ENCODE assay signal across 20 cellular contexts in genomic region chr17:50280068-50280467, GRCh38. TPM values are rescaled to one million over a fixed set of nuclear protein-coding genes. Genes with fewer than 3 reads are reported as not detected.
A peak's percentile ranks its signal among the peaks of the same experiment; 100 is the strongest.
DNase-seq lines count a peak whose midpoint lies in the region; ATAC-seq and TF ChIP-seq lines count a peak whose summit lies in the region.
"Had no signal": no experiment of that assay in that cellular context is flagged by ENCODE, and none has a peak within 500 bp of the region (broad histone marks: within the 10 kb centered on the region; RNA-seq: fewer than 3 reads in every experiment).

No MANE protein-coding gene starts in this region.

- H2AFZ ChIP-seq in SK-N-SH (ENCODE audit: low read depth) (no peak overlapping the region), neuronal stem cell (ENCODE audit: low read length) (no peak overlapping the region)

- WGBS in SK-N-SH (ENCODE audit: low lambda C conversion rate) = 97% methylated on average over 8 of the region's 8 CpGs
- WGBS in neuronal stem cell (ENCODE audit: extremely low coverage in 2 of 2, insufficient read length in 2 of 2, insufficient replicate concordance in 1 of 2), 2 donors = no CpG with 5 or more reads among the region's 8 CpGs
- 79% methylated on average over 8 of the region's 8 CpGs for WGBS in prostate gland

- H4K20me1 ChIP-seq in SK-N-SH (ENCODE audit: insufficient read depth) = no peaks in the 10 kb centered on the region

- CTCF ChIA-PET in SK-N-SH (lab: Yijun Ruan, JAX) = interaction anchor here (2.5 to 53.3 kb wide), 5 partner anchors 10 to 111 kb away, joined by 10 to 2150 read pairs (median 101); partner anchors contain the start of gene COL1A1

- POLR2A ChIA-PET in SK-N-SH (lab: Yijun Ruan, JAX) = no interaction called here

- ATAC-seq in SK-N-SH treated with all-trans-retinoic acid at 6 μM for 48 hours (no peak), HG02884 (IDR thresholded peaks at IDR 0.05; ENCODE audit: unreplicated experiment) (no peak)
- ATAC-seq in activated T-cell treated with anti-CD3 and anti-CD28 coated beads, Interleukin-2, amount 50 U/mL, for 4 hours = no peak
- ATAC-seq: Panc1 had no signal

- no peaks in the 10 kb centered on the region for H3K9me3 Mint-ChIP-seq in chondrocyte (ENCODE audit: low read depth)
- H3K9me3 Mint-ChIP-seq in activated T-cell treated with anti-CD3 and anti-CD28 coated beads, Interleukin-2, amount 50 U/mL, for 4 hours = no peaks in the 10 kb centered on the region
- H3K9me3 Mint-ChIP-seq: CD4-positive, alpha-beta memory T cell had no signal

- no peak overlapping the region for H4K91ac ChIP-seq in neuronal stem cell (ENCODE audit: low read depth, low read length, poor library complexity)

- peak overlapping the region; percentile 58 for H2BK12ac ChIP-seq in neuronal stem cell (ENCODE audit: low read length)

- no peak overlapping the region for H2BK120ac ChIP-seq in neuronal stem cell (ENCODE audit: low read depth, low read length)

- H3K27ac ChIP-seq in SK-N-SH (ENCODE audit: low read depth in 2 of 2, low read length in 1 of 2) = no peak overlapping the region
- no peak overlapping the region for H3K27ac ChIP-seq in neuronal stem cell (replicated peaks; ENCODE audit: low read length)
- H3K27ac ChIP-seq in prostate gland = no peak overlapping the region
- H3K27ac ChIP-seq: right lobe of liver, thyroid gland had no signal

- H2BK5ac ChIP-seq in neuronal stem cell (ENCODE audit: low read length) = no peak overlapping the region

- H3K4me1 Mint-ChIP-seq in chondrocyte (ENCODE audit: low read depth) = peaks cover 65% of the 10 kb centered on the region
- peaks cover 7% of the 10 kb centered on the region for H3K4me1 Mint-ChIP-seq in activated T-cell treated with anti-CD3 and anti-CD28 coated beads, Interleukin-2, amount 50 U/mL, for 4 hours (ENCODE audit: low read depth)

- H3K27me3 Mint-ChIP-seq in chondrocyte (ENCODE audit: low read depth) = no peaks in the 10 kb centered on the region
- peaks cover 52% of the 10 kb centered on the region for H3K27me3 Mint-ChIP-seq in activated T-cell treated with anti-CD3 and anti-CD28 coated beads, Interleukin-2, amount 50 U/mL, for 4 hours (ENCODE audit: low read depth)

- TF ChIP-seq POLR2A in prostate gland (IDR thresholded peaks at IDR 0.05) = no peak

- peaks cover 0 to 4% of the 10 kb centered on the region in 2 experiments for H3K36me3 ChIP-seq in SK-N-SH (replicated peaks in 1 of 2; ENCODE audit: control insufficient read depth in 1 of 2, insufficient read depth in 2 of 2, low read length in 1 of 2)
- H3K36me3 ChIP-seq in neuronal stem cell (replicated peaks in 1 of 2; ENCODE audit: control insufficient read depth in 2 of 2, insufficient read depth in 2 of 2, low read length in 2 of 2) = no peaks in the 10 kb centered on the region
- H3K36me3 ChIP-seq in prostate gland = no peaks in the 10 kb centered on the region
- H3K36me3 ChIP-seq: thyroid gland had no signal

- peaks cover 7 to 26% of the 10 kb centered on the region in 2 experiments; a peak in 3 of 4 replicates for H3K4me1 ChIP-seq in SK-N-SH (ENCODE audit: control insufficient read depth in 1 of 2, insufficient read depth in 2 of 2, low read depth in 1 of 2, low read length in 1 of 2)
- H3K4me1 ChIP-seq in neuronal stem cell (ENCODE audit: control insufficient read depth in 2 of 2, insufficient read depth in 1 of 2, low read depth in 1 of 2, low read length in 2 of 2) = peaks cover 0 to 15% of the 10 kb centered on the region in 2 donors
- peaks cover 3% of the 10 kb centered on the region for H3K4me1 ChIP-seq in prostate gland (replicated peaks)
- H3K4me1 ChIP-seq: thyroid gland had no signal

- H3K4me3 Mint-ChIP-seq in chondrocyte (ENCODE audit: unreplicated experiment) = no peak overlapping the region
- no peak overlapping the region for H3K4me3 Mint-ChIP-seq in activated T-cell treated with anti-CD3 and anti-CD28 coated beads, Interleukin-2, amount 50 U/mL, for 4 hours
- H3K4me3 Mint-ChIP-seq: CD4-positive, alpha-beta memory T cell had no signal

- H3K9me3 ChIP-seq in SK-N-SH (no peaks in the 10 kb centered on the region), neuronal stem cell (replicated peaks in 1 of 2; ENCODE audit: control insufficient read depth in 2 of 2, insufficient read depth in 1 of 2, low read depth in 1 of 2, low read length in 2 of 2) (no peaks in the 10 kb centered on the region), prostate gland (no peaks in the 10 kb centered on the region)
- H3K9me3 ChIP-seq: right lobe of liver, thyroid gland had no signal

- H3K14ac ChIP-seq in neuronal stem cell (ENCODE audit: low read length) = peak overlapping the region; percentile 56

- H3K27ac Mint-ChIP-seq in chondrocyte (ENCODE audit: unreplicated experiment) = peak overlapping the region; percentile 82
- H3K27ac Mint-ChIP-seq: CD4-positive, alpha-beta memory T cell had no signal

- H3K79me1 ChIP-seq in neuronal stem cell (ENCODE audit: low read depth, low read length) = no peaks in the 10 kb centered on the region

- no peak overlapping the region for H3K9ac ChIP-seq in SK-N-SH
- no peak overlapping the region for H3K9ac ChIP-seq in neuronal stem cell (ENCODE audit: low read depth, low read length, poor library complexity)

- TF ChIP-seq RAD21 in SK-N-SH (IDR thresholded peaks at IDR 0.05; ENCODE audit: low read length) = no peak

- no peak for DNase-seq in SK-N-SH
- DNase-seq in HT-29 (ENCODE audit: low spot score) = peak; percentile 45
- DNase-seq in chondrocyte (ENCODE audit: low spot score) = no peak
- DNase-seq in neuronal stem cell (ENCODE audit: low spot score) = no peak
- DNase-seq in activated T-cell treated with anti-CD3 and anti-CD28 coated beads, Interleukin-2, amount 50 U/mL, for 4 hours = no peak
- no peak for DNase-seq in prostate gland (ENCODE audit: low spot score)
- DNase-seq: ACHN; activated gamma-delta T cell treated with Interleukin-2 at 50 U/mL for 16 hours; anterior cingulate cortex; CD4-positive, alpha-beta memory T cell; HCEC 1CT; hippocampal formation; midbrain; NCI-H1417 treated with DMSO at 0.1 percent for 48 hours; right lobe of liver; stimulated activated naive CD4-positive, alpha-beta T cell; thyroid gland had no signal

- no peaks in the 10 kb centered on the region for H3K27me3 ChIP-seq in SK-N-SH (ENCODE audit: insufficient read depth)
- H3K27me3 ChIP-seq in neuronal stem cell (ENCODE audit: control insufficient read depth in 3 of 3, insufficient read depth in 3 of 3, low read depth in 1 of 3, low read length in 3 of 3) = peaks cover 0 to 44% (median 0%) of the 10 kb centered on the region in 3 experiments
- H3K27me3 ChIP-seq in prostate gland (replicated peaks; ENCODE audit: insufficient read depth) = no peaks in the 10 kb centered on the region
- H3K27me3 ChIP-seq: right lobe of liver, thyroid gland had no signal

- H3K4ac ChIP-seq in neuronal stem cell (ENCODE audit: low read length) = no peak overlapping the region

- peaks cover 33% of the 10 kb centered on the region for H3K36me3 Mint-ChIP-seq in chondrocyte (ENCODE audit: low read depth)
- no peaks in the 10 kb centered on the region for H3K36me3 Mint-ChIP-seq in activated T-cell treated with anti-CD3 and anti-CD28 coated beads, Interleukin-2, amount 50 U/mL, for 4 hours (ENCODE audit: insufficient read depth)
- H3K36me3 Mint-ChIP-seq: CD4-positive, alpha-beta memory T cell had no signal

- no peak for TF ChIP-seq EP300 in SK-N-SH (IDR thresholded peaks at IDR 0.05; ENCODE audit: borderline replicate concordance in 1 of 2, low read depth in 1 of 2, low read length in 1 of 2)

- H3K23ac ChIP-seq in neuronal stem cell (ENCODE audit: low read depth, low read length, poor library complexity) = peak overlapping the region; percentile 20

- H3K79me2 ChIP-seq in SK-N-SH (ENCODE audit: insufficient read depth) = no peaks in the 10 kb centered on the region

- no peaks in the 10 kb centered on the region for H3K9me2 ChIP-seq in SK-N-SH

- H2AK5ac ChIP-seq in neuronal stem cell (ENCODE audit: low read depth, low read length) = peak overlapping the region; percentile 75

- peak overlapping the region; percentile 59; the same call in 1 of the 2 replicates for H3K4me2 ChIP-seq in SK-N-SH
- no peak overlapping the region for H3K4me2 ChIP-seq in neuronal stem cell (ENCODE audit: insufficient read depth, low read length, poor library complexity, severe bottlenecking)

- H4K8ac ChIP-seq in neuronal stem cell (ENCODE audit: low read depth, low read length) = peak overlapping the region; percentile 17

- no peak overlapping the region for H3K18ac ChIP-seq in neuronal stem cell (ENCODE audit: low read length)

- intact Hi-C loops in prostate gland (cut with DNase I) = no loop called here

- peaks cover 24% of the 10 kb centered on the region for H3F3A ChIP-seq in SK-N-SH (replicated peaks; ENCODE audit: insufficient read depth)

- no peak overlapping the region for H3K4me3 ChIP-seq in SK-N-SH (ENCODE audit: low read depth in 2 of 2, low read length in 1 of 2)
- H3K4me3 ChIP-seq in neuronal stem cell (ENCODE audit: low read length in 2 of 2) = no peak overlapping the region
- H3K4me3 ChIP-seq in prostate gland = no peak overlapping the region
- H3K4me3 ChIP-seq: right lobe of liver, thyroid gland had no signal

- TF ChIP-seq CTCF in SK-N-SH (IDR thresholded peaks at IDR 0.05) = no peak
- no peak for TF ChIP-seq CTCF in chondrocyte (IDR thresholded peaks at IDR 0.05)
- no peak for TF ChIP-seq CTCF in prostate gland (IDR thresholded peaks at IDR 0.05)

- peak overlapping the region; percentile 17 for H2BK15ac ChIP-seq in neuronal stem cell (ENCODE audit: low read length)

TF ChIP-seq in SK-N-SH, 30 proteins besides CTCF, POLR2A, EP300 and RAD21 (continues in another document):
- TF ChIP-seq NRF1 (IDR thresholded peaks at IDR 0.05; ENCODE audit: low read depth, low read length) (no peak), TEAD4 (IDR thresholded peaks at IDR 0.05; ENCODE audit: borderline replicate concordance, insufficient read depth) (no peak), POLR2AphosphoS5 (IDR thresholded peaks at IDR 0.05; ENCODE audit: low read depth, low read length) (no peak), RFX5 (IDR thresholded peaks at IDR 0.05; ENCODE audit: low read length) (no peak), CHD2 (IDR thresholded peaks at IDR 0.05; ENCODE audit: low read length, partially characterized antibody) (no peak)

TF ChIP-seq in SK-N-SH treated with all-trans-retinoic acid at 6 μM for 48 hours, 23 proteins besides CTCF, POLR2A, EP300 and RAD21 (continues in another document):
- TF ChIP-seq ZFP30 (CRISPR knock-in tag; IDR thresholded peaks at IDR 0.05) = no peak
- no peak for TF ChIP-seq TCF4 (CRISPR knock-in tag; IDR thresholded peaks at IDR 0.05; ENCODE audit: borderline replicate concordance)
- TF ChIP-seq ZC3H10 (CRISPR knock-in tag; IDR thresholded peaks at IDR 0.05) = no peak
- TF ChIP-seq ESRRG (CRISPR knock-in tag; IDR thresholded peaks at IDR 0.05) = no peak
- no peak for TF ChIP-seq ISL1 (CRISPR knock-in tag; IDR thresholded peaks at IDR 0.05)

RNA-seq across cellular contexts. Expression of gene TMEM92, which starts 5.8 kb away (rescaled TPM):
- polyA plus RNA-seq in SK-N-SH (2012; rRNA removed) = 0.28 and 0.46 TPM in 2 replicates
- 0.06 and 0.16 TPM in 2 replicates for polyA plus RNA-seq in SK-N-SH (2012; cell fraction: cytosol; rRNA removed)
- 0.15 and 0.20 TPM in 2 replicates for polyA plus RNA-seq in SK-N-SH (2012; cell fraction: nucleus; rRNA removed)
- total RNA-seq in HT-29 (2014; rRNA removed; shearing (Covaris generic)) = 5.9 and 17.8 TPM in 2 replicates
- total RNA-seq in chondrocyte = 1.6 to 1.7 TPM (median 1.7 TPM) in 3 replicates
- 5.0 TPM for polyA plus RNA-seq in neuronal stem cell (2013, experiment 1 of 2)
- 5.5 TPM for polyA plus RNA-seq in neuronal stem cell (2013, experiment 2 of 2)
- total RNA-seq in activated T-cell treated with anti-CD3 and anti-CD28 coated beads, Interleukin-2, amount 50 U/mL, for 4 hours = not detected
- total RNA-seq in prostate gland = under 1 TPM; 0.91 to 0.96 TPM
- total RNA-seq: CD4-positive, alpha-beta memory T cell; thyroid gland had no signal
- polyA plus RNA-seq: CD4-positive, alpha-beta memory T cell had no signal
